1 cellular context compared by ENCODE assay signal in the genomic region with DNA sequence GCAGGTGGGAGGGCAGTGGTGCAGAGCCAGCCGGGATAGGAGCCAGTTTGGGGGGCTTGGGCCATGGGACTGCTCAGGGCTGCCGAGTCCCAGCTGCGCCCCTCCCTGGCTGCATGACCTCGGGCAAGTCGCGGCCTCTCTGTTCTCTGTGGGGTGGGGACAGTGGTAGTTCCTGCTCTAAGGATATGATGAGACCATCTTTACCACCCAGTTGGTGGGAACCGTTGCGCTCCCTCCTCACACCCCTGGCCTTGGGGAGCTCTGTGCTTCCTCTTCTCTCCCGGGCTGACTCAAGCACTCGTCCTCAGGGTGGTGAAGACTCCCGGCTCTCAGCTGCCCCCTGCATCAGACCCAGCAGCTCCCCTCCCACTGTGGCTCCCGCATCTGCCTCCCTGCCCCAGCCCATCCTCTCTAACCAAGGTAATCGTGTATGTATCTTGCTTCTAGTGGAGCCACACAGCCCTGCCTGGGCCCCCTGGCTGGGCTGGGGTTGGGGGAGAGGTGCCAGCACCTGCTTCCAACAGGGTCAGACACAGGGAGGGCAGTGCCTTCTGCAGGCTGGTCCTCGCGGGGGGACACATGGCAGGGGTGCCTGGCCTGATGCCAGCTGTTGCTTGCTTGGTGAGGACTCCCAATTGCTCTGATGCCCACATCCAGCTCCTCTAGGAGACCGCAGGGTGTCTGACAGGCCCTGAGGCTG.
TF ChIP-seq lines count a peak whose summit lies in the region.

No MANE protein-coding gene starts in this region.

TF ChIP-seq in K562, 482 proteins besides CTCF, POLR2A, EP300 and RAD21:
- TF ChIP-seq POLR2G (IDR thresholded peaks at IDR 0.05; ENCODE audit: low read depth, low read length) (0 out of 2 replicates have a peak, but pooled peaks have one; percentile 33), HNRNPH1 (optimal IDR thresholded peaks at IDR 0.05; ENCODE audit: low read depth, low read length) (no peak), EZH2 (IDR thresholded peaks at IDR 0.05; ENCODE audit: borderline replicate concordance, low read depth, low read length) (no peak), RBFOX2 (IDR thresholded peaks at IDR 0.05; ENCODE audit: low read depth, low read length) (0 out of 2 replicates have a peak, but pooled peaks have one; percentile 33), NONO (IDR thresholded peaks at IDR 0.05; ENCODE audit: low read depth in 2 of 2, low read length in 1 of 2) (no peak)
- TF ChIP-seq, protein P1, sequence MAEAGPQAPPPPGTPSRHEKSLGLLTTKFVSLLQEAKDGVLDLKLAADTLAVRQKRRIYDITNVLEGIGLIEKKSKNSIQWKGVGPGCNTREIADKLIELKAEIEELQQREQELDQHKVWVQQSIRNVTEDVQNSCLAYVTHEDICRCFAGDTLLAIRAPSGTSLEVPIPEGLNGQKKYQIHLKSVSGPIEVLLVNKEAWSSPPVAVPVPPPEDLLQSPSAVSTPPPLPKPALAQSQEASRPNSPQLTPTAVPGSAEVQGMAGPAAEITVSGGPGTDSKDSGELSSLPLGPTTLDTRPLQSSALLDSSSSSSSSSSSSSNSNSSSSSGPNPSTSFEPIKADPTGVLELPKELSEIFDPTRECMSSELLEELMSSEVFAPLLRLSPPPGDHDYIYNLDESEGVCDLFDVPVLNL (CRISPR knock-in tag; IDR thresholded peaks at IDR 0.05; ENCODE audit: low read depth) = no peak
- TF ChIP-seq, protein P2, sequence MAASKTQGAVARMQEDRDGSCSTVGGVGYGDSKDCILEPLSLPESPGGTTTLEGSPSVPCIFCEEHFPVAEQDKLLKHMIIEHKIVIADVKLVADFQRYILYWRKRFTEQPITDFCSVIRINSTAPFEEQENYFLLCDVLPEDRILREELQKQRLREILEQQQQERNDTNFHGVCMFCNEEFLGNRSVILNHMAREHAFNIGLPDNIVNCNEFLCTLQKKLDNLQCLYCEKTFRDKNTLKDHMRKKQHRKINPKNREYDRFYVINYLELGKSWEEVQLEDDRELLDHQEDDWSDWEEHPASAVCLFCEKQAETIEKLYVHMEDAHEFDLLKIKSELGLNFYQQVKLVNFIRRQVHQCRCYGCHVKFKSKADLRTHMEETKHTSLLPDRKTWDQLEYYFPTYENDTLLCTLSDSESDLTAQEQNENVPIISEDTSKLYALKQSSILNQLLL (CRISPR knock-in tag; IDR thresholded peaks at IDR 0.05; ENCODE audit: borderline replicate concordance) = no peak
